11 cellular contexts compared by ENCODE assay signal in genomic region chr2:200467806-200468686, GRCh38. TPM values are rescaled to one million over a fixed set of nuclear protein-coding genes. Genes with fewer than 3 reads are reported as not detected.
A peak's percentile ranks its signal among the peaks of the same experiment; 100 is the strongest.
DNase-seq lines count a peak whose midpoint lies in the region; ATAC-seq and TF ChIP-seq lines count a peak whose summit lies in the region.
"Had no signal": no experiment of that assay in that cellular context is flagged by ENCODE, and none has a peak within 500 bp of the region (broad histone marks: within the 10 kb centered on the region; RNA-seq: fewer than 3 reads in every experiment).

No MANE protein-coding gene starts in this region.

- H3K27me3 Mint-ChIP-seq in activated T-cell treated with anti-CD3 and anti-CD28 coated beads, Interleukin-2, amount 50 U/mL, for 72 hours (ENCODE audit: low read depth) = no peaks in the 10 kb centered on the region

- DNase-seq in activated effector memory CD4-positive, alpha-beta T cell treated with Interleukin-2 at 50 U/mL for 16 hours = peak; percentile 17
- DNase-seq in activated effector memory CD4-positive, alpha-beta T cell treated with anti-CD3 and anti-CD28 coated beads, Interleukin-2, amount 50 U/mL, for 16 hours = no peak
- DNase-seq in activated T-cell treated with anti-CD3 and anti-CD28 coated beads, Interleukin-2, amount 50 U/mL, for 72 hours = peak; percentile 16 to 21
- DNase-seq in mucosa of descending colon (peak in 1 of 3 donors; percentile 28), testis (no peak)
- DNase-seq: aorta, NCI-H2029 had no signal

- H3K36me3 ChIP-seq in mucosa of descending colon (ENCODE audit: low read depth) (no peaks in the 10 kb centered on the region), testis (ENCODE audit: low read depth, missing control alignments) (no peaks in the 10 kb centered on the region)

- ATAC-seq in activated T-cell treated with anti-CD3 and anti-CD28 coated beads, Interleukin-2, amount 50 U/mL, for 72 hours (replicated peaks in 1 of 2) = peak in 1 of 2 donors; percentile 6
- ATAC-seq in mucosa of descending colon = peak; percentile 81
- no peak for ATAC-seq in HG03135 (IDR thresholded peaks at IDR 0.05; ENCODE audit: unreplicated experiment)
- ATAC-seq in HG02973 (IDR thresholded peaks at IDR 0.05; ENCODE audit: unreplicated experiment) = no peak
- ATAC-seq in HG03378 (IDR thresholded peaks at IDR 0.05; ENCODE audit: unreplicated experiment) = no peak

- no peak for TF ChIP-seq CTCF in mucosa of descending colon (IDR thresholded peaks at IDR 0.05)
- no peak for TF ChIP-seq CTCF in testis (IDR thresholded peaks at IDR 0.05)

- intact Hi-C loops in mucosa of descending colon (cut with DNase I, micrococcal nuclease) = no loop called here
- intact Hi-C loops in testis (cut with DNase I; ENCODE audit: low total_unique reads) = no loop called here

- no peaks in the 10 kb centered on the region for H3K9me3 ChIP-seq in mucosa of descending colon
- no peaks in the 10 kb centered on the region for H3K9me3 ChIP-seq in testis

- H3K27ac ChIP-seq in testis = peak overlapping the region; percentile 0 to 82

- H3K4me1 Mint-ChIP-seq in activated T-cell treated with anti-CD3 and anti-CD28 coated beads, Interleukin-2, amount 50 U/mL, for 72 hours (ENCODE audit: low read depth) = peaks cover 65% of the 10 kb centered on the region

- TF ChIP-seq POLR2A in testis (IDR thresholded peaks at IDR 0.05) = no peak

- H3K9me3 Mint-ChIP-seq in activated T-cell treated with anti-CD3 and anti-CD28 coated beads, Interleukin-2, amount 50 U/mL, for 72 hours = no peaks in the 10 kb centered on the region

- peaks cover 0 to 2% of the 10 kb centered on the region in 2 donors for H3K36me3 Mint-ChIP-seq in activated T-cell treated with anti-CD3 and anti-CD28 coated beads, Interleukin-2, amount 50 U/mL, for 72 hours (ENCODE audit: insufficient read depth in 2 of 2)

- H3K27ac Mint-ChIP-seq in activated T-cell treated with anti-CD3 and anti-CD28 coated beads, Interleukin-2, amount 50 U/mL, for 72 hours = peak overlapping the region; percentile 92

- no peaks in the 10 kb centered on the region for H3K4me1 ChIP-seq in mucosa of descending colon (ENCODE audit: low read depth)
- peaks cover 10% of the 10 kb centered on the region for H3K4me1 ChIP-seq in testis
- H3K4me1 ChIP-seq: parathyroid adenoma had no signal

- H3K4me3 ChIP-seq in mucosa of descending colon = no peak overlapping the region
- H3K4me3 ChIP-seq in testis = no peak overlapping the region

- WGBS in testis, 2 donors = 79 to 86% methylated on average over 8 of the region's 8 CpGs

- H3K4me3 Mint-ChIP-seq in activated T-cell treated with anti-CD3 and anti-CD28 coated beads, Interleukin-2, amount 50 U/mL, for 72 hours = peak overlapping the region; percentile 77 to 80

- no peaks in the 10 kb centered on the region for H3K27me3 ChIP-seq in testis

RNA-seq across cellular contexts. Expression of gene KCTD18, which starts 41.8 kb away (rescaled TPM):
- total RNA-seq in activated T-cell treated with anti-CD3 and anti-CD28 coated beads, Interleukin-2, amount 50 U/mL, for 72 hours = 10 to 100 TPM; 17.0 to 23.5 TPM
- 10 to 100 TPM; 14.1 to 16.6 (median 14.8) TPM for total RNA-seq in mucosa of descending colon
- 10 to 100 TPM; 21.4 to 27.1 TPM for total RNA-seq in testis
- 16.9 TPM for polyA plus RNA-seq in testis (ENCODE audit: insufficient read depth, low read depth, low replicate concordance)

RNA-seq across cellular contexts. Expression of gene SGO2, which starts 58.0 kb away (rescaled TPM):
- total RNA-seq in activated T-cell treated with anti-CD3 and anti-CD28 coated beads, Interleukin-2, amount 50 U/mL, for 72 hours = 10 to 100 TPM; 36.5 to 38.9 TPM
- total RNA-seq in mucosa of descending colon = 1 to 10 TPM; 3.3 to 8.5 (median 3.8) TPM
- 10 to 100 TPM; 25.1 to 46.0 TPM for total RNA-seq in testis
- 11.9 TPM for polyA plus RNA-seq in testis (ENCODE audit: insufficient read depth, low read depth, low replicate concordance)

Comparison
In these comparisons a context has a peak if more than half of its experiments do, and no peak if none do; other contexts are left out.
1. DNase-seq: peak in activated effector memory CD4-positive, alpha-beta T cell treated with Interleukin-2 at 50 U/mL for 16 hours (single experiment) and activated T-cell treated with anti-CD3 and anti-CD28 coated beads, Interleukin-2, amount 50 U/mL, for 72 hours (2 of 2); none in activated effector memory CD4-positive, alpha-beta T cell treated with anti-CD3 and anti-CD28 coated beads, Interleukin-2, amount 50 U/mL, for 16 hours (single experiment) and testis (single experiment).